ENCODE assay signal across 26 cellular contexts in the genomic region with DNA sequence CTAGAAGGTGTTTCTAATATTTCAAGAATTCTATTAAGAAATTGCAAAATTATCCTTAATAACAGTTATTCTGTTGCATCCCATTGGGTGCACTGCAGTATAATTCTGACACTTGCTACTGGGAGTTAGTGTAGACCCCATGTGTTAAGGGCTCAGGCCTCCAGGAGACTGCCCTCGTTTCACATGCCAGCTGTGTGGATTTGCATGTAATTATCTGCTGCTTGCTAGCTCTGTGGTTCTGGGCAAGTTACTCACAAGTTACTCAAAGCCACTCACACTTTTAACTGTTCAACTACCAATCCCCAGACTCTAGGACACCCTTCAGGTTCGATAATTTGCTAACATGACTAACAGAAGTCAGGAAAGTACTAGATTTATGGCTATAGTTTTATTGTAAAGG. TPM values are rescaled to one million over a fixed set of nuclear protein-coding genes. Genes with fewer than 3 reads are reported as not detected.
DNase-seq lines count a peak whose midpoint lies in the region; ATAC-seq and TF ChIP-seq lines count a peak whose summit lies in the region.
"Had no signal": no experiment of that assay in that cellular context is flagged by ENCODE, and none has a peak within 500 bp of the region (broad histone marks: within the 10 kb centered on the region; RNA-seq: fewer than 3 reads in every experiment).

No MANE protein-coding gene starts in this region.

- no peaks in the 10 kb centered on the region for H3K36me3 ChIP-seq in smooth muscle cell (ENCODE audit: low read depth)
- H3K36me3 ChIP-seq: MG63 had no signal

- no peak overlapping the region for H3K9ac ChIP-seq in smooth muscle cell (ENCODE audit: low read depth)
- H3K9ac ChIP-seq: GM23248 had no signal

- H3K4me3 ChIP-seq in smooth muscle cell = no peak overlapping the region
- H3K4me3 ChIP-seq: A549, GM23248, MG63 had no signal

- H3K4me2 ChIP-seq in smooth muscle cell = peak overlapping the region; percentile 59
- H3K4me2 ChIP-seq: A549 had no signal

- no peaks in the 10 kb centered on the region for H3K9me3 ChIP-seq in smooth muscle cell (replicated peaks; ENCODE audit: low read depth)
- H3K9me3 ChIP-seq: A549, MG63 had no signal

- peak; percentile 39 for DNase-seq in Daoy (ENCODE audit: low read depth)
- peak; percentile 29 for DNase-seq in NCI-H69 (lab: John Stamatoyannopoulos, UW)
- DNase-seq in astrocyte of the hippocampus (ENCODE audit: low read depth, low spot score) = peak; percentile 44
- DNase-seq in smooth muscle cell (lab: John Stamatoyannopoulos, UW; ENCODE audit: unreplicated experiment) = no peak
- DNase-seq in dermis blood vessel endothelial cell = no peak
- no peak for DNase-seq in stimulated activated CD4-positive, alpha-beta T cell treated with anti-CD3 and anti-CD28 coated beads, Interleukin-15, amount 100 ng/mL, for 24 hours
- DNase-seq: C1 segment of cervical spinal cord; CD4-positive, alpha-beta memory T cell; COR-L47; DMS79; GM23248; H9; KBM-7; MG63; NCI-H1105 treated with DMSO at 0.1 percent for 48 hours; NCI-H146; NCI-H1930; NCI-H2107; NCI-H446 treated with DMSO at 0.1 percent for 48 hours; NK-92 treated with Interleukin-12 subunit alpha and Interleukin-12 subunit beta, amount 100 ng/mL, for 24 hours; PC-3; Right ventricle myocardium superior; T-helper 1 cell had no signal

- no peaks in the 10 kb centered on the region for H3K27me3 ChIP-seq in smooth muscle cell (ENCODE audit: low read depth)
- H3K27me3 ChIP-seq: MG63 had no signal

- H3K4me1 ChIP-seq in smooth muscle cell (ENCODE audit: low read depth) = peaks cover 37% of the 10 kb centered on the region

- peaks cover 70% of the 10 kb centered on the region for H4K20me1 ChIP-seq in smooth muscle cell (ENCODE audit: low read depth)

- no peak for ATAC-seq in HG03159 (IDR thresholded peaks at IDR 0.05; ENCODE audit: unreplicated experiment)
- ATAC-seq: A549, PC-3 had no signal

- 27% methylated on average over 2 of the region's 2 CpGs for WGBS in smooth muscle cell (ENCODE audit: low lambda C conversion rate)

- peaks cover 57% of the 10 kb centered on the region for H3K79me2 ChIP-seq in smooth muscle cell (ENCODE audit: low read depth)

- H2AFZ ChIP-seq in smooth muscle cell (ENCODE audit: low read depth) = no peak overlapping the region
- H2AFZ ChIP-seq: GM23248 had no signal

- no peak for TF ChIP-seq CTCF in smooth muscle cell (IDR thresholded peaks at IDR 0.05; ENCODE audit: borderline replicate concordance, insufficient read depth, poor library complexity, severe bottlenecking)

- no peak overlapping the region for H3K27ac ChIP-seq in smooth muscle cell (ENCODE audit: low read depth)
- H3K27ac ChIP-seq: A549, GM23248 had no signal

- H3F3A ChIP-seq in smooth muscle cell (ENCODE audit: low read depth) = no peaks in the 10 kb centered on the region

RNA-seq across cellular contexts. Expression of a gene that starts 38.6 kb away (rescaled TPM):
- total RNA-seq in Daoy (2014; rRNA removed; shearing (Covaris generic)) = 13.0 and 21.9 TPM in 2 replicates
- 64.6 and 140 TPM in 2 replicates for total RNA-seq in smooth muscle cell
- polyA plus RNA-seq in smooth muscle cell = 26.1 and 42.5 TPM in 2 replicates
- 0.28 TPM in 1 of 2 replicates, not detected in the other for total RNA-seq in dermis blood vessel endothelial cell
- total RNA-seq: CD4-positive, alpha-beta memory T cell; GM23248; Right ventricle myocardium superior; SK-MEL-5 had no signal
- polyA plus RNA-seq: CD4-positive, alpha-beta memory T cell; GM23248 had no signal

Comparison
In these comparisons a context has a peak if more than half of its experiments do, and no peak if none do; other contexts are left out.
1. DNase-seq: peak in Daoy (single experiment), NCI-H69 (single experiment) and astrocyte of the hippocampus (single experiment); none in smooth muscle cell (single experiment), dermis blood vessel endothelial cell (single experiment) and stimulated activated CD4-positive, alpha-beta T cell treated with anti-CD3 and anti-CD28 coated beads, Interleukin-15, amount 100 ng/mL, for 24 hours (single experiment).
2. RNA of a gene that starts 38.6 kb away (total RNA-seq): 64.6 to 140 TPM in smooth muscle cell and 13.0 to 21.9 TPM in Daoy; 0.28 TPM in dermis blood vessel endothelial cell; every median in the first group is over 10 times any median in the second.